10 cellular contexts compared by ENCODE assay signal in the genomic region with DNA sequence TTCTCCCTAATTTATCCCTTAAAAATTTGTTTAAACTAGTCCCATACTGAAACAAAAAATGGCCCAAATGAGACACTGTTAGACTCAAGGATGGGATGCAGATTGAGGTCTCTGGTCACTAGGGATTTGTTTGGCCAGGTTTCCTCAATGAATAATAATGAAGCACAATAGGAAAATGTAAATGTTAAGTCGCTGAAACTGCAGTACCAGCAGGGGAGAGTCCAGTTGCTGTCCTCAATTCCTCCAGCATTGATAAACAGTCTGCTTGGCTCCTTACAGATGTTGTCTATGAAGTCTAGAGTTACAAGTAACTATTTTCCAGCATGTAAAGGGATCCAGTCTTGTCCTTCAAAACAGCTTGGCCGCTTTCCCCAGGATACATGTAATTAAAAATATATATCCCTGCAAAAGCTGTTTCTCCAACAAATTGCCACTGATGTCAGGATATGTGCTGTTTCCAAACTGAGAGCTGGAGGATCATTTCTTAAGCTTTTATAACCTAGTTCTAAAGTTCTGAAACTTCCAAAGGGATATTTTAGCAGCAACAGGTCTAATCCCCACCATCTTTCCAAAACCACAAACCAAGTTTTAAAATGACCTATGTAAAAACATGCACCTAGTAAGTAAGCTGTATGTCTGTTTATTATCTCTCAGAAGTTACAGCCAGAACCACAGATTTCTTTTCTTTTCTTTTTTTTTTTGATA. TPM values are rescaled to one million over a fixed set of nuclear protein-coding genes. Genes with fewer than 3 reads are reported as not detected.
A peak's percentile ranks its signal among the peaks of the same experiment; 100 is the strongest.
DNase-seq lines count a peak whose midpoint lies in the region; ATAC-seq and TF ChIP-seq lines count a peak whose summit lies in the region.
"Had no signal": no experiment of that assay in that cellular context is flagged by ENCODE, and none has a peak within 500 bp of the region (broad histone marks: within the 10 kb centered on the region; RNA-seq: fewer than 3 reads in every experiment).

No MANE protein-coding gene starts in this region.

- H3K79me2 ChIP-seq in neural progenitor cell (ENCODE audit: low read depth) = no peaks in the 10 kb centered on the region

- DNase-seq in A673 (ENCODE audit: low spot score) = no peak
- DNase-seq in LHCN-M2 (ENCODE audit: low read depth) = peak; percentile 44
- DNase-seq in fibroblast of mammary gland (ENCODE audit: low read depth) = peak; percentile 69
- DNase-seq in neural progenitor cell (ENCODE audit: low spot score) = no peak
- no peak for DNase-seq in KG1 (lab: John Stamatoyannopoulos, UW)
- DNase-seq in central memory CD4-positive, alpha-beta T cell = no peak
- DNase-seq: stimulated activated CD4-positive, alpha-beta T cell treated with anti-CD3 and anti-CD28 coated beads, Interleukin-4, amount 100 ng/mL, for 4 hours had no signal

- CTCF ChIA-PET in A673 (lab: Charles Lee) = no interaction called here

- H3K9ac ChIP-seq in neural progenitor cell = no peak overlapping the region

- no peak for TF ChIP-seq CTCF in A673 (conservative IDR thresholded peaks at IDR 0.05; ENCODE audit: low read depth, low read length)
- TF ChIP-seq CTCF in fibroblast of mammary gland (conservative IDR thresholded peaks at IDR 0.05; ENCODE audit: control insufficient read depth, insufficient read depth, low read depth, low read length) = peak; percentile 16
- no peak for TF ChIP-seq CTCF in neural progenitor cell (IDR thresholded peaks at IDR 0.05)

- no TSS peak for BruUV-seq in A673 (replicated peaks; lab: Mats Ljungman, UMichigan)

- H3K4me3 ChIP-seq in A673 (ENCODE audit: low read depth, low read length, poor library complexity, severe bottlenecking) (peak overlapping the region; percentile 90), fibroblast of mammary gland (ENCODE audit: control insufficient read depth, low read depth, low read length) (peak overlapping the region; percentile 65), neural progenitor cell (no peak overlapping the region)

- H3K36me3 ChIP-seq in A673 (ENCODE audit: insufficient read depth, low read length, poor library complexity, severe bottlenecking) (peaks cover 51% of the 10 kb centered on the region), neural progenitor cell (no peaks in the 10 kb centered on the region)

- peaks cover 3% of the 10 kb centered on the region for H3K9me3 Mint-ChIP-seq in neural progenitor cell

- no peak for ATAC-seq in HG02623 (IDR thresholded peaks at IDR 0.05; ENCODE audit: unreplicated experiment)
- ATAC-seq in GM19455 (IDR thresholded peaks at IDR 0.05; ENCODE audit: unreplicated experiment) = no peak

- H3F3A ChIP-seq in neural progenitor cell (ENCODE audit: low read depth) = peaks cover 31% of the 10 kb centered on the region

- H3K4me3 Mint-ChIP-seq in neural progenitor cell = peak overlapping the region; percentile 90

- peaks cover 37% of the 10 kb centered on the region for H3K4me1 Mint-ChIP-seq in neural progenitor cell

- H3K36me3 Mint-ChIP-seq in neural progenitor cell = peaks cover 26% of the 10 kb centered on the region

- POLR2A ChIA-PET in A673 (lab: Charles Lee; ENCODE audit: low non-redundant PET) = interaction anchor here (0.7 kb wide), 1 partner anchor 35 kb away, joined by 11 read pairs; no protein-coding TSS in a partner anchor

- H3K9me3 ChIP-seq in A673 (ENCODE audit: low read depth, low read length, poor library complexity, severe bottlenecking) (no peaks in the 10 kb centered on the region), neural progenitor cell (ENCODE audit: low read depth) (no peaks in the 10 kb centered on the region)

- H3K27me3 Mint-ChIP-seq in neural progenitor cell (ENCODE audit: insufficient read depth, low read depth) = no peaks in the 10 kb centered on the region

- H2AFZ ChIP-seq in neural progenitor cell (replicated peaks) = no peak overlapping the region

- H3K4me1 ChIP-seq in A673 (ENCODE audit: insufficient read depth, low read length, poor library complexity, severe bottlenecking) (peaks cover 67% of the 10 kb centered on the region), neural progenitor cell (peaks cover 17% of the 10 kb centered on the region)

- peaks cover 3% of the 10 kb centered on the region for H4K20me1 ChIP-seq in neural progenitor cell (ENCODE audit: low read depth)

- intact Hi-C loops in A673 (cut with micrococcal nuclease; ENCODE audit: unreplicated experiment) = no loop called here

- no peaks in the 10 kb centered on the region for H3K27me3 ChIP-seq in A673 (replicated peaks; ENCODE audit: insufficient read depth, low read depth, low read length, poor library complexity)
- peaks cover 16% of the 10 kb centered on the region for H3K27me3 ChIP-seq in neural progenitor cell

- H3K27ac Mint-ChIP-seq in neural progenitor cell = no peak overlapping the region
- H3K27ac Mint-ChIP-seq: CD14-positive monocyte had no signal

- H3K27ac ChIP-seq in A673 (ENCODE audit: low read depth, low read length, poor library complexity, severe bottlenecking) (peak overlapping the region; percentile 88), neural progenitor cell (no peak overlapping the region)

- H3K4me2 ChIP-seq in neural progenitor cell = peak overlapping the region; percentile 11

RNA-seq across cellular contexts. Expression of gene FZD4, which starts 2.1 kb away (rescaled TPM):
- total RNA-seq in A673 (2021) (82.7 and 89.1 TPM in 2 replicates), LHCN-M2 (2014; rRNA removed) (3.2 and 5.0 TPM in 2 replicates), neural progenitor cell (ENCODE audit: low replicate concordance) (5.8 TPM in 2 replicates)
- polyA plus RNA-seq in LHCN-M2 (2012) = 1.7 TPM
- polyA plus RNA-seq: CD14-positive monocyte had no signal

Comparison
In these comparisons a context has a peak if more than half of its experiments do, and no peak if none do; other contexts are left out.
1. DNase-seq: peak in LHCN-M2 (single experiment) and fibroblast of mammary gland (single experiment); none in A673 (single experiment), neural progenitor cell (single experiment), KG1 (single experiment) and central memory CD4-positive, alpha-beta T cell (single experiment).
2. RNA of gene FZD4, which starts 2.1 kb away (total RNA-seq): 82.7 to 89.1 TPM in A673; 5.8 TPM in neural progenitor cell and 3.2 to 5.0 TPM in LHCN-M2; every median in the first group is over 10 times any median in the second.